ENCODE assay signal across 1 cellular context in the genomic region with DNA sequence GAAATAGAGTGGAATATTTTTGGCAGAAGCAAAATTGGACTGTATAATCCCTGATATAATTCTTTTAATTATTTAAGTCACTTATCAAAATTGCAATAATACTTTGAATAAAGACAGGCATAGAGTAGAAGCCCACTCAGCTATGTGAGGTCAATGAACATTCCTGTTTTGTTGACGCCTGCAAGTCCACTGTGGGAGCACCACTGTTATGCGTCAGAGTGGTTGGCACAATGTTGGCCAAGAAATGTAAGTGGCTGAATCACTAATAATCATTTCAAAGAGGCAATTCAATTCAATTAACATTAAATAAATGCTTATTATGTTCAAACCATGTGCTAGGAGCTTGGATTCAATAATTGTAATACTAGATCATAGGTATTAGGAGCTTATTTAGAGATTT.
TF ChIP-seq lines count a peak whose summit lies in the region.

No MANE protein-coding gene starts in this region.

TF ChIP-seq in IMR-90, 13 proteins besides CTCF, POLR2A, EP300 and RAD21:
- no peak for TF ChIP-seq CEBPB (IDR thresholded peaks at IDR 0.05; ENCODE audit: low read depth, low read length)
- no peak for TF ChIP-seq MAZ (IDR thresholded peaks at IDR 0.05; ENCODE audit: borderline replicate concordance, low read depth, low read length)
- TF ChIP-seq MXI1 (IDR thresholded peaks at IDR 0.05; ENCODE audit: borderline replicate concordance, low read depth, low read length), result no peak
- TF ChIP-seq, protein P1, sequence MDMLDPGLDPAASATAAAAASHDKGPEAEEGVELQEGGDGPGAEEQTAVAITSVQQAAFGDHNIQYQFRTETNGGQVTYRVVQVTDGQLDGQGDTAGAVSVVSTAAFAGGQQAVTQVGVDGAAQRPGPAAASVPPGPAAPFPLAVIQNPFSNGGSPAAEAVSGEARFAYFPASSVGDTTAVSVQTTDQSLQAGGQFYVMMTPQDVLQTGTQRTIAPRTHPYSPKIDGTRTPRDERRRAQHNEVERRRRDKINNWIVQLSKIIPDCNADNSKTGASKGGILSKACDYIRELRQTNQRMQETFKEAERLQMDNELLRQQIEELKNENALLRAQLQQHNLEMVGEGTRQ (IDR thresholded peaks at IDR 0.05; ENCODE audit: low read depth, low read length), result no peak
- TF ChIP-seq RFX5 (IDR thresholded peaks at IDR 0.05; ENCODE audit: low read depth, low read length), result no peak
- TF ChIP-seq FOS (IDR thresholded peaks at IDR 0.05; ENCODE audit: low read depth, low read length), result no peak
- TF ChIP-seq RCOR1 (IDR thresholded peaks at IDR 0.05; ENCODE audit: insufficient replicate concordance, low read length), result no peak
- no peak for TF ChIP-seq NFE2L2 (IDR thresholded peaks at IDR 0.05; ENCODE audit: low read depth, low read length)
- no peak for TF ChIP-seq BHLHE40 (IDR thresholded peaks at IDR 0.05; ENCODE audit: low read depth, low read length)
- no peak for TF ChIP-seq SMC3 (IDR thresholded peaks at IDR 0.05; ENCODE audit: low read depth, low read length)
- TF ChIP-seq, protein P2, sequence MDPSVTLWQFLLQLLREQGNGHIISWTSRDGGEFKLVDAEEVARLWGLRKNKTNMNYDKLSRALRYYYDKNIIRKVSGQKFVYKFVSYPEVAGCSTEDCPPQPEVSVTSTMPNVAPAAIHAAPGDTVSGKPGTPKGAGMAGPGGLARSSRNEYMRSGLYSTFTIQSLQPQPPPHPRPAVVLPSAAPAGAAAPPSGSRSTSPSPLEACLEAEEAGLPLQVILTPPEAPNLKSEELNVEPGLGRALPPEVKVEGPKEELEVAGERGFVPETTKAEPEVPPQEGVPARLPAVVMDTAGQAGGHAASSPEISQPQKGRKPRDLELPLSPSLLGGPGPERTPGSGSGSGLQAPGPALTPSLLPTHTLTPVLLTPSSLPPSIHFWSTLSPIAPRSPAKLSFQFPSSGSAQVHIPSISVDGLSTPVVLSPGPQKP (IDR thresholded peaks at IDR 0.05; ENCODE audit: borderline replicate concordance, low read depth, low read length), result no peak
- no peak for TF ChIP-seq CHD1 (IDR thresholded peaks at IDR 0.05; ENCODE audit: low read depth, low read length)
- TF ChIP-seq MAFK (IDR thresholded peaks at IDR 0.05; ENCODE audit: low read depth, low read length), result no peak
